Comparison of ENCODE assay signal across 20 cellular contexts in genomic region chr9:108910914-108911313, GRCh38. TPM values are rescaled to one million over a fixed set of nuclear protein-coding genes. Genes with fewer than 3 reads are reported as not detected.
A peak's percentile ranks its signal among the peaks of the same experiment; 100 is the strongest.
DNase-seq lines count a peak whose midpoint lies in the region; ATAC-seq and TF ChIP-seq lines count a peak whose summit lies in the region.
"Had no signal": no experiment of that assay in that cellular context is flagged by ENCODE, and none has a peak within 500 bp of the region (broad histone marks: within the 10 kb centered on the region; RNA-seq: fewer than 3 reads in every experiment).

No MANE protein-coding gene starts in this region.

- DNase-seq in activated CD4-positive, alpha-beta T cell treated with anti-CD3 and anti-CD28 coated beads, Interleukin-2, amount 10 ng/mL, durations not matched to agents 7 days and 5 days = no peak
- DNase-seq in activated CD4-positive, alpha-beta T cell treated with anti-CD3 and anti-CD28 coated beads for 4 hours = no peak
- DNase-seq in CD4-positive, alpha-beta T cell = no peak
- no peak for DNase-seq in central memory CD8-positive, alpha-beta T cell (ENCODE audit: low spot score in 2 of 2)
- no peak for DNase-seq in naive thymus-derived CD4-positive, alpha-beta T cell
- DNase-seq in NCI-H345 (lab: John Stamatoyannopoulos, UW) = no peak
- DNase-seq: 8988T, BE2C, Karpas-422, NCI-H1105, NCI-H1694, NCI-H524, PC-9 had no signal

- ATAC-seq in CD4-positive, alpha-beta T cell (ENCODE audit: poor library complexity) = no peak
- no peak for ATAC-seq in central memory CD8-positive, alpha-beta T cell (replicated peaks; ENCODE audit: extremely low read depth, poor library complexity, severe bottlenecking)
- ATAC-seq in naive thymus-derived CD4-positive, alpha-beta T cell = no peak
- ATAC-seq in GM21529 (IDR thresholded peaks at IDR 0.05; ENCODE audit: unreplicated experiment) = no peak
- ATAC-seq in HG02973 (IDR thresholded peaks at IDR 0.05; ENCODE audit: unreplicated experiment) = no peak

- CTCF ChIA-PET in activated CD4-positive, alpha-beta T cell treated with anti-CD3 and anti-CD28 coated beads, Interleukin-2, amount 10 ng/mL, durations not matched to agents 7 days and 5 days (lab: Charles Lee) = interaction anchor here (2.2 kb wide), 1 partner anchor 12 kb away, joined by 4 read pairs; no protein-coding TSS in a partner anchor
- CTCF ChIA-PET in CD4-positive, alpha-beta T cell (lab: Charles Lee) = no interaction called here
- CTCF ChIA-PET in naive thymus-derived CD4-positive, alpha-beta T cell (lab: Charles Lee) = no interaction called here

- H3K4me3 Mint-ChIP-seq in activated CD4-positive, alpha-beta T cell treated with anti-CD3 and anti-CD28 coated beads, Interleukin-2, amount 10 ng/mL, durations not matched to agents 7 days and 5 days = no peak overlapping the region
- H3K4me3 Mint-ChIP-seq in CD4-positive, alpha-beta T cell = no peak overlapping the region
- H3K4me3 Mint-ChIP-seq in central memory CD8-positive, alpha-beta T cell = no peak overlapping the region
- H3K4me3 Mint-ChIP-seq in naive thymus-derived CD4-positive, alpha-beta T cell = no peak overlapping the region

- peaks cover 5 to 67% (median 10%) of the 10 kb centered on the region in 3 experiments for H3K36me3 ChIP-seq in naive thymus-derived CD4-positive, alpha-beta T cell (ENCODE audit: control insufficient read depth in 2 of 3, insufficient read depth in 3 of 3, low read length in 3 of 3)

- H3K9me3 Mint-ChIP-seq in activated CD4-positive, alpha-beta T cell treated with anti-CD3 and anti-CD28 coated beads, Interleukin-2, amount 10 ng/mL, durations not matched to agents 7 days and 5 days = no peaks in the 10 kb centered on the region
- H3K9me3 Mint-ChIP-seq in CD4-positive, alpha-beta T cell = no peaks in the 10 kb centered on the region
- H3K9me3 Mint-ChIP-seq in central memory CD8-positive, alpha-beta T cell = no peaks in the 10 kb centered on the region
- no peaks in the 10 kb centered on the region for H3K9me3 Mint-ChIP-seq in naive thymus-derived CD4-positive, alpha-beta T cell

- no peaks in the 10 kb centered on the region for H3K27me3 ChIP-seq in CD4-positive, alpha-beta T cell (ENCODE audit: control insufficient read depth, insufficient read depth, low read length)
- no peaks in the 10 kb centered on the region for H3K27me3 ChIP-seq in naive thymus-derived CD4-positive, alpha-beta T cell (ENCODE audit: control insufficient read depth in 2 of 2, insufficient read depth in 2 of 2, low read length in 2 of 2)
- H3K27me3 ChIP-seq: BE2C, SJSA1 had no signal

- no peaks in the 10 kb centered on the region for H3K9me3 ChIP-seq in CD4-positive, alpha-beta T cell (ENCODE audit: control insufficient read depth, low read length)
- no peaks in the 10 kb centered on the region for H3K9me3 ChIP-seq in naive thymus-derived CD4-positive, alpha-beta T cell (ENCODE audit: control insufficient read depth in 2 of 3, low read length in 3 of 3)
- H3K9me3 ChIP-seq: BE2C, SJSA1 had no signal

- peaks cover 7% of the 10 kb centered on the region in 2 donors for H3K4me1 ChIP-seq in naive thymus-derived CD4-positive, alpha-beta T cell (ENCODE audit: control insufficient read depth in 2 of 2, insufficient read depth in 2 of 2, low read length in 2 of 2)
- H3K4me1 ChIP-seq: BE2C, SJSA1 had no signal

- H3K27me3 Mint-ChIP-seq in activated CD4-positive, alpha-beta T cell treated with anti-CD3 and anti-CD28 coated beads, Interleukin-2, amount 10 ng/mL, durations not matched to agents 7 days and 5 days = no peaks in the 10 kb centered on the region
- no peaks in the 10 kb centered on the region for H3K27me3 Mint-ChIP-seq in CD4-positive, alpha-beta T cell
- H3K27me3 Mint-ChIP-seq in central memory CD8-positive, alpha-beta T cell = no peaks in the 10 kb centered on the region
- no peaks in the 10 kb centered on the region for H3K27me3 Mint-ChIP-seq in naive thymus-derived CD4-positive, alpha-beta T cell

- H3K27ac Mint-ChIP-seq in activated CD4-positive, alpha-beta T cell treated with anti-CD3 and anti-CD28 coated beads, Interleukin-2, amount 10 ng/mL, durations not matched to agents 7 days and 5 days = peak overlapping the region; percentile 10
- peak overlapping the region; percentile 78 for H3K27ac Mint-ChIP-seq in CD4-positive, alpha-beta T cell
- H3K27ac Mint-ChIP-seq in central memory CD8-positive, alpha-beta T cell (ENCODE audit: low read depth) = peak overlapping the region; percentile 30
- peak overlapping the region in 7 of 9 donors; percentile 5 to 90 (median 67) for H3K27ac Mint-ChIP-seq in naive thymus-derived CD4-positive, alpha-beta T cell

- H3K36me3 Mint-ChIP-seq in activated CD4-positive, alpha-beta T cell treated with anti-CD3 and anti-CD28 coated beads, Interleukin-2, amount 10 ng/mL, durations not matched to agents 7 days and 5 days (ENCODE audit: low read depth) = peaks cover 36% of the 10 kb centered on the region
- H3K36me3 Mint-ChIP-seq in CD4-positive, alpha-beta T cell (ENCODE audit: low read depth) = peaks cover 86% of the 10 kb centered on the region
- H3K36me3 Mint-ChIP-seq in central memory CD8-positive, alpha-beta T cell (ENCODE audit: insufficient read depth) = peaks cover 44% of the 10 kb centered on the region
- H3K36me3 Mint-ChIP-seq in naive thymus-derived CD4-positive, alpha-beta T cell = peaks cover 21 to 57% (median 38%) of the 10 kb centered on the region in 5 donors

- no peak overlapping the region for H3K4me3 ChIP-seq in naive thymus-derived CD4-positive, alpha-beta T cell (ENCODE audit: low read length)
- H3K4me3 ChIP-seq: PC-9, SJSA1 had no signal

- POLR2A ChIA-PET in activated CD4-positive, alpha-beta T cell treated with anti-CD3 and anti-CD28 coated beads, Interleukin-2, amount 10 ng/mL, durations not matched to agents 7 days and 5 days (lab: Charles Lee) = no interaction called here
- POLR2A ChIA-PET in CD4-positive, alpha-beta T cell (lab: Charles Lee) = no interaction called here
- POLR2A ChIA-PET in naive thymus-derived CD4-positive, alpha-beta T cell (lab: Charles Lee) = no interaction called here

- no peak for TF ChIP-seq CTCF in CD4-positive, alpha-beta T cell (IDR thresholded peaks at IDR 0.05)

- intact Hi-C loops in CD4-positive, alpha-beta T cell (cut with DNase I, micrococcal nuclease) = no loop called here
- intact Hi-C loops in naive thymus-derived CD4-positive, alpha-beta T cell (cut with micrococcal nuclease) = no loop called here

- H3K4me1 Mint-ChIP-seq in activated CD4-positive, alpha-beta T cell treated with anti-CD3 and anti-CD28 coated beads, Interleukin-2, amount 10 ng/mL, durations not matched to agents 7 days and 5 days = peaks cover 21% of the 10 kb centered on the region
- H3K4me1 Mint-ChIP-seq in CD4-positive, alpha-beta T cell (ENCODE audit: low read depth) = peaks cover 24% of the 10 kb centered on the region
- peaks cover 21% of the 10 kb centered on the region for H3K4me1 Mint-ChIP-seq in central memory CD8-positive, alpha-beta T cell
- peaks cover 9 to 22% (median 15%) of the 10 kb centered on the region in 7 donors for H3K4me1 Mint-ChIP-seq in naive thymus-derived CD4-positive, alpha-beta T cell

- H3K27ac ChIP-seq in CD4-positive, alpha-beta T cell (ENCODE audit: low read depth, low read length) = no peak overlapping the region
- H3K27ac ChIP-seq in naive thymus-derived CD4-positive, alpha-beta T cell (ENCODE audit: low read depth, low read length) = no peak overlapping the region
- H3K27ac ChIP-seq: PC-9, SJSA1 had no signal

RNA-seq across cellular contexts. Expression of gene ELP1, which starts 23.0 kb away (rescaled TPM):
- total RNA-seq in activated CD4-positive, alpha-beta T cell treated with anti-CD3 and anti-CD28 coated beads, Interleukin-2, amount 10 ng/mL, durations not matched to agents 7 days and 5 days = 10 to 100 TPM; 23.7 to 41.0 TPM
- total RNA-seq in CD4-positive, alpha-beta T cell = 10 to 100 TPM; 19.2 to 20.8 TPM
- 10 to 100 TPM; 21.7 to 41.4 (median 26.5) TPM for total RNA-seq in naive thymus-derived CD4-positive, alpha-beta T cell
- 10 to 100 TPM; 13.7 to 21.4 TPM for polyA plus RNA-seq in naive thymus-derived CD4-positive, alpha-beta T cell

RNA-seq across cellular contexts. Expression of gene ABITRAM, which starts 23.3 kb away (rescaled TPM):
- 10 to 100 TPM; 11.8 to 13.9 TPM for total RNA-seq in activated CD4-positive, alpha-beta T cell treated with anti-CD3 and anti-CD28 coated beads, Interleukin-2, amount 10 ng/mL, durations not matched to agents 7 days and 5 days
- total RNA-seq in CD4-positive, alpha-beta T cell = 10 to 100 TPM; 10.4 to 11.7 TPM
- 10 to 100 TPM; 10.1 to 14.4 (median 11.2) TPM for total RNA-seq in naive thymus-derived CD4-positive, alpha-beta T cell
- polyA plus RNA-seq in naive thymus-derived CD4-positive, alpha-beta T cell = 10 to 100 TPM; 15.6 to 20.3 TPM

RNA-seq across cellular contexts. Expression of gene ACTL7A, which starts 48.8 kb away (rescaled TPM):
- total RNA-seq in activated CD4-positive, alpha-beta T cell treated with anti-CD3 and anti-CD28 coated beads, Interleukin-2, amount 10 ng/mL, durations not matched to agents 7 days and 5 days = not detected
- not detected for total RNA-seq in CD4-positive, alpha-beta T cell
- total RNA-seq in naive thymus-derived CD4-positive, alpha-beta T cell = not detected
- not detected for polyA plus RNA-seq in naive thymus-derived CD4-positive, alpha-beta T cell
- total RNA-seq: Daoy, H4, HT-29, IMR-90, PC-9, SJSA1 had no signal
- polyA plus RNA-seq: IMR-90 had no signal

RNA-seq across cellular contexts. Expression of gene ACTL7B, which starts 55.1 kb away (rescaled TPM):
- not detected for total RNA-seq in activated CD4-positive, alpha-beta T cell treated with anti-CD3 and anti-CD28 coated beads, Interleukin-2, amount 10 ng/mL, durations not matched to agents 7 days and 5 days
- under 1 TPM; 0.08 to 0.25 TPM for total RNA-seq in CD4-positive, alpha-beta T cell
- under 1 TPM in 2 of 5 experiments, not detected in 3; 0.10 to 0.29 TPM for total RNA-seq in naive thymus-derived CD4-positive, alpha-beta T cell
- polyA plus RNA-seq in naive thymus-derived CD4-positive, alpha-beta T cell = not detected
- total RNA-seq: Daoy, H4, HT-29, IMR-90, PC-9, SJSA1 had no signal
- polyA plus RNA-seq: IMR-90 had no signal

Comparison
In these comparisons a context has a peak if more than half of its experiments do, and no peak if none do; other contexts are left out.
1. H3K27ac Mint-ChIP-seq: peak in every context shown above with its lines; median percentile 78 in CD4-positive, alpha-beta T cell; 67 in naive thymus-derived CD4-positive, alpha-beta T cell; 30 in central memory CD8-positive, alpha-beta T cell; 10 in activated CD4-positive, alpha-beta T cell treated with anti-CD3 and anti-CD28 coated beads, Interleukin-2, amount 10 ng/mL, durations not matched to agents 7 days and 5 days.